8 cellular contexts compared by ENCODE assay signal in the genomic region with DNA sequence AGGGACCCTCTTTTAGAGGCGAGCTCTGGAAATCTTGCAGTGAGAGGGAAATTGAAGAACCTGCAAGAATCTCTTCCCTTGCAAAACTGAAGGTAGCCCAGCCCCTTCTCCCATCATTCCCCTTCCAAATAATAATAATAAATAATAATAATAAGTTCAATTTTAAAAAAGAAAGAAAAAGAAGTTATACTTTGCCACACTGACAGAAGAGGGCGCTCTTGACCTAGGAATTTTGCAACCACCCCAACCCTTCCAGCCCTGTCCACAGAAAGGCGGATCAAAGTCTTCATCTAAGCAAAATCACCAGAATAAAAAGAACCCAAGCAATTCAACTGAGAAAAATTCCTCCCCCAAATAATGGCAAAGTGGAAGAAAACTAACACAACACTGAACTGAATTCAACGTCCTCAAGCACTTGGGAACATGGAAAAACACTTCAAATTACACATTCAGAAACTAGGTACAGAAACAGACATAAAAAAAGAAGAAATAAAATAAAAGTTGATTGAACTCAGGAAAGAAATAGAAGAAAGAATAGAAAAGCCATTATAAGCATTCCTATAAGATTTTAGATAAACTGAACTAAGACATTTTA.
DNase-seq lines count a peak whose midpoint lies in the region; ATAC-seq and TF ChIP-seq lines count a peak whose summit lies in the region.

No MANE protein-coding gene starts in this region.

- H3K4me3 ChIP-seq in Karpas-422 (ENCODE audit: low read length) (no peak overlapping the region), RWPE2 (ENCODE audit: severe bottlenecking) (no peak overlapping the region), left ventricle myocardium inferior (no peak overlapping the region), smooth muscle cell (no peak overlapping the region)

- no peaks in the 10 kb centered on the region for H3K27me3 Mint-ChIP-seq in activated naive CD4-positive, alpha-beta T cell treated with anti-CD3 and anti-CD28 coated beads, Interleukin-2, amount 50 U/mL, for 24 hours

- peak; percentile 56; the same call in 2 of the 3 replicates for ATAC-seq in RWPE2 (ENCODE audit: low read depth)
- ATAC-seq in HG03039 (IDR thresholded peaks at IDR 0.05; ENCODE audit: unreplicated experiment): no peak

- H3K36me3 ChIP-seq in Karpas-422 (ENCODE audit: insufficient read depth, low read length): no peaks in the 10 kb centered on the region
- H3K36me3 ChIP-seq in RWPE2 (ENCODE audit: low read depth): no peaks in the 10 kb centered on the region
- H3K36me3 ChIP-seq in left ventricle myocardium inferior: peaks cover 4% of the 10 kb centered on the region
- no peaks in the 10 kb centered on the region for H3K36me3 ChIP-seq in smooth muscle cell (ENCODE audit: low read depth)

- H4K20me1 ChIP-seq in Karpas-422 (ENCODE audit: insufficient read depth, low read depth, low read length) (no peaks in the 10 kb centered on the region), smooth muscle cell (ENCODE audit: low read depth) (no peaks in the 10 kb centered on the region)

- DNase-seq in EL: peak; percentile 63
- DNase-seq in Karpas-422: peak; percentile 77
- DNase-seq in RWPE2 (ENCODE audit: low spot score): no peak
- no peak for DNase-seq in left ventricle myocardium inferior
- DNase-seq in smooth muscle cell (lab: John Stamatoyannopoulos, UW; ENCODE audit: unreplicated experiment): no peak
- no peak for DNase-seq in mesenteric fat pad (ENCODE audit: low spot score)

- H3K9me3 ChIP-seq in Karpas-422 (ENCODE audit: low read length): no peaks in the 10 kb centered on the region
- no peaks in the 10 kb centered on the region for H3K9me3 ChIP-seq in RWPE2 (ENCODE audit: severe bottlenecking)
- peaks cover 11% of the 10 kb centered on the region for H3K9me3 ChIP-seq in left ventricle myocardium inferior (replicated peaks)
- no peaks in the 10 kb centered on the region for H3K9me3 ChIP-seq in smooth muscle cell (replicated peaks; ENCODE audit: low read depth)

- 22% methylated on average over 4 of the region's 4 CpGs for WGBS in smooth muscle cell (ENCODE audit: low lambda C conversion rate)

- TF ChIP-seq CTCF in RWPE2 (IDR thresholded peaks at IDR 0.05; ENCODE audit: poor library complexity, severe bottlenecking) (peak; percentile 72), left ventricle myocardium inferior (IDR thresholded peaks at IDR 0.05; ENCODE audit: borderline replicate concordance) (peak; percentile 71), smooth muscle cell (IDR thresholded peaks at IDR 0.05; ENCODE audit: borderline replicate concordance, insufficient read depth, poor library complexity, severe bottlenecking) (peak; percentile 77)

- H2AFZ ChIP-seq in Karpas-422 (ENCODE audit: low read length): no peak overlapping the region
- H2AFZ ChIP-seq in smooth muscle cell (ENCODE audit: low read depth): peak overlapping the region; percentile 11

- H3F3A ChIP-seq in smooth muscle cell (ENCODE audit: low read depth): no peaks in the 10 kb centered on the region

- H3K27ac ChIP-seq in Karpas-422 (ENCODE audit: low read length): no peak overlapping the region
- no peak overlapping the region for H3K27ac ChIP-seq in RWPE2 (ENCODE audit: poor library complexity, severe bottlenecking)
- no peak overlapping the region for H3K27ac ChIP-seq in left ventricle myocardium inferior (replicated peaks)
- no peak overlapping the region for H3K27ac ChIP-seq in smooth muscle cell (ENCODE audit: low read depth)

- H3K36me3 Mint-ChIP-seq in activated naive CD4-positive, alpha-beta T cell treated with anti-CD3 and anti-CD28 coated beads, Interleukin-2, amount 50 U/mL, for 24 hours: no peaks in the 10 kb centered on the region

- H3K4me2 ChIP-seq in Karpas-422 (ENCODE audit: low read depth, low read length, poor library complexity, severe bottlenecking): no peak overlapping the region
- no peak overlapping the region for H3K4me2 ChIP-seq in smooth muscle cell

- H3K9me3 Mint-ChIP-seq in activated naive CD4-positive, alpha-beta T cell treated with anti-CD3 and anti-CD28 coated beads, Interleukin-2, amount 50 U/mL, for 24 hours: no peaks in the 10 kb centered on the region

- peaks cover 39% of the 10 kb centered on the region for H3K4me1 Mint-ChIP-seq in activated naive CD4-positive, alpha-beta T cell treated with anti-CD3 and anti-CD28 coated beads, Interleukin-2, amount 50 U/mL, for 24 hours

- H3K79me2 ChIP-seq in Karpas-422 (ENCODE audit: low read length): no peaks in the 10 kb centered on the region
- no peaks in the 10 kb centered on the region for H3K79me2 ChIP-seq in smooth muscle cell (ENCODE audit: low read depth)

- H3K27me3 ChIP-seq in Karpas-422 (ENCODE audit: low read length) (no peaks in the 10 kb centered on the region), RWPE2 (ENCODE audit: insufficient read depth, poor library complexity, severe bottlenecking) (no peaks in the 10 kb centered on the region), left ventricle myocardium inferior (ENCODE audit: low read depth) (no peaks in the 10 kb centered on the region), smooth muscle cell (ENCODE audit: low read depth) (no peaks in the 10 kb centered on the region)

- H3K27ac Mint-ChIP-seq in activated naive CD4-positive, alpha-beta T cell treated with anti-CD3 and anti-CD28 coated beads, Interleukin-2, amount 50 U/mL, for 24 hours: peak overlapping the region; percentile 53

- H3K4me1 ChIP-seq in Karpas-422 (ENCODE audit: low read length) (no peaks in the 10 kb centered on the region), RWPE2 (ENCODE audit: insufficient read depth, poor library complexity, severe bottlenecking) (no peaks in the 10 kb centered on the region), left ventricle myocardium inferior (peaks cover 7% of the 10 kb centered on the region), smooth muscle cell (ENCODE audit: low read depth) (no peaks in the 10 kb centered on the region)

- intact Hi-C loops in left ventricle myocardium inferior (cut with micrococcal nuclease): loop anchor here (5.0 kb wide), 1 partner anchor 251 kb away; no protein-coding TSS in a partner anchor

- H3K9me2 ChIP-seq in Karpas-422 (replicated peaks; ENCODE audit: insufficient read depth, low read length): no peaks in the 10 kb centered on the region

- H3K4me3 Mint-ChIP-seq in activated naive CD4-positive, alpha-beta T cell treated with anti-CD3 and anti-CD28 coated beads, Interleukin-2, amount 50 U/mL, for 24 hours: peak overlapping the region; percentile 2

- no peak overlapping the region for H3K9ac ChIP-seq in Karpas-422 (ENCODE audit: low read length)
- no peak overlapping the region for H3K9ac ChIP-seq in smooth muscle cell (ENCODE audit: low read depth)

Comparison
In these comparisons a context has a peak if more than half of its experiments do, and no peak if none do; other contexts are left out.
1. DNase-seq: peak in EL (single experiment) and Karpas-422 (single experiment); none in RWPE2 (single experiment), left ventricle myocardium inferior (single experiment), smooth muscle cell (single experiment) and mesenteric fat pad (single experiment).
2. Peak in every context shown above with its lines, with median percentiles within 50 percentile points of each other: CTCF ChIP-seq.